8 cellular contexts compared by ENCODE assay signal in the genomic region with DNA sequence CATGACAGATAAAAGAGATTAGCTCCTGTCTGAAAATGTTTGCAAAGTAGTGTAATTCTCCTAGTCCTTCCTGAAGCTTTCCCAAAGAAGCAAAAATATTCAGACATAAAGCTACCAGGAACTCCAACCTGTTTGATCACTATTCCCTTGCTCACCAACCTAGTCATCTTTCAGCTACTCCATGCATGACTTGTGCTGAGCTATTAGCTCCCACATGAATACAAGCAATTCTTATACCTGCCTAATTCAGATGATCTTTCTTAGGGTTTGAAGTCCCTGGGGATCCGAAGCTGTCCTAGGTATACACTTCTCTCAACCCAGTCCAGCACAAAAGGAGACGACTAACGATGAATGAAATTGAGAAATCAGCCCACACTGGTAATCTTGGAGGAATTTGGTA. TPM values are rescaled to one million over a fixed set of nuclear protein-coding genes. Genes with fewer than 3 reads are reported as not detected.
DNase-seq lines count a peak whose midpoint lies in the region; ATAC-seq and TF ChIP-seq lines count a peak whose summit lies in the region.

No MANE protein-coding gene starts in this region.

- peaks cover 6% of the 10 kb centered on the region for H3K4me1 ChIP-seq in HUES6 (ENCODE audit: control insufficient read depth, insufficient read depth, low read length)
- H3K4me1 ChIP-seq in thoracic aorta (ENCODE audit: control insufficient read depth in 1 of 2, low read depth in 2 of 2): peaks cover 0 to 18% of the 10 kb centered on the region in 2 donors

- peak; percentile 11 for ATAC-seq in left colon
- ATAC-seq in thoracic aorta (ENCODE audit: insufficient number of reproducible peaks, low FRiP score, low read depth): no peak
- ATAC-seq in HG02610 (IDR thresholded peaks at IDR 0.05; ENCODE audit: unreplicated experiment): no peak

- in situ Hi-C loops in astrocyte of the cerebellum (cut with HindIII; ENCODE audit: low sequenced_read_pairs): no loop called here

- TF ChIP-seq POLR2A in lower leg skin (IDR thresholded peaks at IDR 0.05): no peak

- H3K36me3 ChIP-seq in HUES6 (ENCODE audit: control insufficient read depth, insufficient read depth, low read length) (peaks cover 5% of the 10 kb centered on the region; the same call in 1 of the 2 replicates), thoracic aorta (no peaks in the 10 kb centered on the region)

- DNase-seq in AG20443 (ENCODE audit: low spot score) (peak; percentile 13), astrocyte of the cerebellum (ENCODE audit: low read depth) (no peak), left colon (no peak), thoracic aorta (ENCODE audit: low spot score) (no peak), lower leg skin (ENCODE audit: low spot score in 2 of 2) (no peak), activated gamma-delta T cell (lab: John Stamatoyannopoulos, UW) (no peak)

- TF ChIP-seq CTCF in astrocyte of the cerebellum (IDR thresholded peaks at IDR 0.05; ENCODE audit: low read depth, low read length, missing control alignments): no peak
- TF ChIP-seq CTCF in thoracic aorta (IDR thresholded peaks at IDR 0.05): no peak
- no peak for TF ChIP-seq CTCF in lower leg skin (IDR thresholded peaks at IDR 0.05)

- H3K27ac ChIP-seq in HUES6 (ENCODE audit: low read depth, low read length): peak overlapping the region; percentile 61
- H3K27ac ChIP-seq in thoracic aorta: peak overlapping the region; percentile 83 to 92

- 31 to 35% methylated on average over 3 of the region's 3 CpGs for WGBS in lower leg skin, 2 donors

- peak overlapping the region; percentile 99 for H3K9ac ChIP-seq in HUES6 (ENCODE audit: low read length)

- intact Hi-C loops in left colon (cut with DNase I, micrococcal nuclease): no loop called here
- intact Hi-C loops in lower leg skin (cut with DNase I; ENCODE audit: low total_unique reads): no loop called here

- H3K9me3 ChIP-seq in HUES6 (ENCODE audit: control insufficient read depth, insufficient read depth, low read depth, low read length) (no peaks in the 10 kb centered on the region), thoracic aorta (no peaks in the 10 kb centered on the region)

- H3K27me3 ChIP-seq in HUES6 (ENCODE audit: control insufficient read depth, insufficient read depth, low read length) (no peaks in the 10 kb centered on the region), thoracic aorta (replicated peaks; ENCODE audit: insufficient read depth) (no peaks in the 10 kb centered on the region)

- H3K4me3 ChIP-seq in HUES6 (ENCODE audit: low read depth, low read length) (peak overlapping the region; percentile 99), astrocyte of the cerebellum (ENCODE audit: low read depth, low read length) (peak overlapping the region; percentile 48), thoracic aorta (peak overlapping the region; percentile 81), lower leg skin (ENCODE audit: low read depth, poor library complexity, severe bottlenecking) (no peak overlapping the region)

RNA-seq across cellular contexts. Expression of a gene that starts 0.7 kb away (rescaled TPM):
- total RNA-seq in left colon: 10 to 100 TPM; 14.7 to 16.0 TPM
- total RNA-seq in thoracic aorta: 1 to 10 TPM; 2.2 to 4.3 TPM
- total RNA-seq in lower leg skin: 10 to 100 TPM in 1 of 4 donors, 1 to 10 TPM in 3; 4.2 to 13.5 (median 8.3) TPM

RNA-seq across cellular contexts. Expression of a gene that starts 35.7 kb away (rescaled TPM):
- total RNA-seq in left colon (10 to 100 TPM; 40.1 to 40.2 TPM), thoracic aorta (10 to 100 TPM; 55.0 to 61.4 TPM), lower leg skin (10 to 100 TPM; 38.7 to 55.3 (median 50.5) TPM)
